Comparison of ENCODE assay signal across 21 cellular contexts in genomic region chr5:137731201-137731600, GRCh38. TPM values are rescaled to one million over a fixed set of nuclear protein-coding genes. Genes with fewer than 3 reads are reported as not detected.
DNase-seq lines count a peak whose midpoint lies in the region; ATAC-seq, FAIRE-seq and TF ChIP-seq lines count a peak whose summit lies in the region.
"Had no signal": no experiment of that assay in that cellular context is flagged by ENCODE, and none has a peak within 500 bp of the region (broad histone marks: within the 10 kb centered on the region; RNA-seq: fewer than 3 reads in every experiment).

No MANE protein-coding gene starts in this region.

- H3K9me3 ChIP-seq in astrocyte (ENCODE audit: insufficient read depth, low read depth, low read length) = no peaks in the 10 kb centered on the region
- no peaks in the 10 kb centered on the region for H3K9me3 ChIP-seq in mesenchymal stem cell (ENCODE audit: control insufficient read depth, low read length)
- H3K9me3 ChIP-seq: BLaER1 had no signal

- no peak overlapping the region for H4K8ac ChIP-seq in mesenchymal stem cell (ENCODE audit: low read length)

- TF ChIP-seq CTCF in AG09309 (IDR thresholded peaks at IDR 0.05; ENCODE audit: control insufficient read depth, insufficient read depth, low read depth, low read length, missing control alignments) (no peak), astrocyte (IDR thresholded peaks at IDR 0.05; ENCODE audit: insufficient read depth, low read depth, low read length) (no peak)

- no peaks in the 10 kb centered on the region for H3K27me3 ChIP-seq in astrocyte (ENCODE audit: insufficient read depth, low read length)
- H3K27me3 ChIP-seq in mesenchymal stem cell (ENCODE audit: control insufficient read depth in 1 of 2, insufficient read depth in 1 of 2, low read length in 2 of 2) = no peaks in the 10 kb centered on the region
- H3K27me3 ChIP-seq: BLaER1 had no signal

- no peak overlapping the region for H2AK5ac ChIP-seq in mesenchymal stem cell (ENCODE audit: low read length, severe bottlenecking)

- peaks cover 20% of the 10 kb centered on the region for H3K4me1 Mint-ChIP-seq in astrocyte (ENCODE audit: low read depth, unreplicated experiment)
- H3K4me1 Mint-ChIP-seq in stimulated activated memory B cell treated with anti-CD40 and anti-IgM and Interleukin-4, amounts not matched to agents 10 μg/mL and 1 μg/mL and 100 μg/mL, for 72 hours = no peaks in the 10 kb centered on the region

- DNase-seq in AG09309 (ENCODE audit: low read depth) (peak; percentile 64), ELR (ENCODE audit: low read depth) (peak; percentile 17), astrocyte (ENCODE audit: low read depth) (no peak), mesenchymal stem cell (no peak), substantia nigra (lab: John Stamatoyannopoulos, UW) (no peak)
- no peak for DNase-seq in activated CD8-positive, alpha-beta memory T cell treated with anti-CD3 and anti-CD28 coated beads, Interleukin-2, amount 50 U/mL, for 4 hours
- DNase-seq: ACHN; CD8-positive, alpha-beta T cell; DMS79 treated with DMSO at 0.1 percent for 48 hours; GDM1; KBM-7; NCI-H1092 treated with DMSO at 0.1 percent for 48 hours; NCI-H1694; NCI-H524 had no signal

- no peak for FAIRE-seq in astrocyte (lab: Jason Lieb, UNC)
- FAIRE-seq: GM12891, GM18507 had no signal

- no peak overlapping the region for H4K91ac ChIP-seq in mesenchymal stem cell (ENCODE audit: low read length)

- no peaks in the 10 kb centered on the region for H3K79me2 ChIP-seq in astrocyte (ENCODE audit: insufficient read depth, low read length)

- H2BK120ac ChIP-seq in mesenchymal stem cell (ENCODE audit: low read depth, low read length) = no peak overlapping the region

- H2AFZ ChIP-seq in astrocyte (ENCODE audit: low read depth, low read length) (no peak overlapping the region), mesenchymal stem cell (ENCODE audit: low read depth, low read length) (no peak overlapping the region)
- H2AFZ ChIP-seq: GM23338 had no signal

- WGBS in mesenchymal stem cell = 93% methylated on average over 3 of the region's 3 CpGs

- no peaks in the 10 kb centered on the region for H3K36me3 Mint-ChIP-seq in astrocyte (ENCODE audit: low read depth, unreplicated experiment)
- H3K36me3 Mint-ChIP-seq in stimulated activated memory B cell treated with anti-CD40 and anti-IgM and Interleukin-4, amounts not matched to agents 10 μg/mL and 1 μg/mL and 100 μg/mL, for 72 hours = no peaks in the 10 kb centered on the region

- H3K9ac ChIP-seq in astrocyte (ENCODE audit: low read length) (no peak overlapping the region), mesenchymal stem cell (ENCODE audit: low read length) (peak overlapping the region; percentile 13)
- H3K9ac ChIP-seq: BLaER1 had no signal

- H3K14ac ChIP-seq in mesenchymal stem cell (ENCODE audit: low read length in 2 of 2) = no peak overlapping the region

- H3K79me1 ChIP-seq in mesenchymal stem cell (replicated peaks; ENCODE audit: low read length, poor library complexity, severe bottlenecking) = peaks cover 6% of the 10 kb centered on the region

- H4K20me1 ChIP-seq in astrocyte (ENCODE audit: insufficient read depth, low read length) = no peaks in the 10 kb centered on the region
- H4K20me1 ChIP-seq: BLaER1 had no signal

- H3K27ac Mint-ChIP-seq in astrocyte (ENCODE audit: unreplicated experiment) = peak overlapping the region; percentile 54
- H3K27ac Mint-ChIP-seq in stimulated activated memory B cell treated with anti-CD40 and anti-IgM and Interleukin-4, amounts not matched to agents 10 μg/mL and 1 μg/mL and 100 μg/mL, for 72 hours = no peak overlapping the region
- H3K27ac Mint-ChIP-seq: CD8-positive, alpha-beta T cell; GM23338 had no signal

- H3K4me3 ChIP-seq in AG09309 (ENCODE audit: control insufficient read depth, low read depth, low read length) = no peak overlapping the region
- no peak overlapping the region for H3K4me3 ChIP-seq in astrocyte (ENCODE audit: insufficient read depth, low read depth, low read length)
- H3K4me3 ChIP-seq in mesenchymal stem cell (ENCODE audit: insufficient read depth in 1 of 2, low read depth in 1 of 2, low read length in 2 of 2) = no peak overlapping the region
- H3K4me3 ChIP-seq: BLaER1, GM23338, SK-N-MC had no signal

- H3K4me1 ChIP-seq in astrocyte (ENCODE audit: insufficient read depth, low read length) (peaks cover 28% of the 10 kb centered on the region), mesenchymal stem cell (ENCODE audit: control insufficient read depth, insufficient read depth, low read depth, low read length) (peaks cover 6% of the 10 kb centered on the region)

- H3K27me3 Mint-ChIP-seq in astrocyte (ENCODE audit: low read depth, unreplicated experiment) = no peaks in the 10 kb centered on the region
- H3K27me3 Mint-ChIP-seq in stimulated activated memory B cell treated with anti-CD40 and anti-IgM and Interleukin-4, amounts not matched to agents 10 μg/mL and 1 μg/mL and 100 μg/mL, for 72 hours = no peaks in the 10 kb centered on the region

- H3K4me2 ChIP-seq in astrocyte (ENCODE audit: low read length) = no peak overlapping the region
- no peak overlapping the region for H3K4me2 ChIP-seq in mesenchymal stem cell (ENCODE audit: low read length, poor library complexity, severe bottlenecking)
- H3K4me2 ChIP-seq: BLaER1, GM23338 had no signal

- no peak overlapping the region for H2BK5ac ChIP-seq in mesenchymal stem cell (ENCODE audit: low read depth, low read length, poor library complexity, severe bottlenecking)

- no peak for ATAC-seq in stimulated activated memory B cell treated with anti-CD40 and anti-IgM and Interleukin-4, amounts not matched to agents 10 μg/mL and 1 μg/mL and 100 μg/mL, for 72 hours
- ATAC-seq: CD8-positive, alpha-beta T cell; GM23338; Panc1 had no signal

- H3K36me3 ChIP-seq in astrocyte (ENCODE audit: insufficient read depth, low read length) (no peaks in the 10 kb centered on the region), mesenchymal stem cell (ENCODE audit: control insufficient read depth in 1 of 2, insufficient read depth in 2 of 2, low read depth in 1 of 2, low read length in 2 of 2) (no peaks in the 10 kb centered on the region)
- H3K36me3 ChIP-seq: BLaER1 had no signal

- no peak overlapping the region for H2BK15ac ChIP-seq in mesenchymal stem cell (ENCODE audit: low read depth, poor library complexity, severe bottlenecking)

- H3K4me3 Mint-ChIP-seq in astrocyte (ENCODE audit: unreplicated experiment) = no peak overlapping the region
- no peak overlapping the region for H3K4me3 Mint-ChIP-seq in stimulated activated memory B cell treated with anti-CD40 and anti-IgM and Interleukin-4, amounts not matched to agents 10 μg/mL and 1 μg/mL and 100 μg/mL, for 72 hours
- H3K4me3 Mint-ChIP-seq: CD8-positive, alpha-beta T cell; GM23338 had no signal

- H3K9me3 Mint-ChIP-seq in astrocyte (ENCODE audit: unreplicated experiment) = no peaks in the 10 kb centered on the region
- H3K9me3 Mint-ChIP-seq in stimulated activated memory B cell treated with anti-CD40 and anti-IgM and Interleukin-4, amounts not matched to agents 10 μg/mL and 1 μg/mL and 100 μg/mL, for 72 hours = no peaks in the 10 kb centered on the region
- H3K9me3 Mint-ChIP-seq: CD8-positive, alpha-beta T cell; GM23338 had no signal

- H3K18ac ChIP-seq in mesenchymal stem cell (ENCODE audit: low read depth in 1 of 2, low read length in 2 of 2) = no peak overlapping the region

- H3K27ac ChIP-seq in astrocyte (ENCODE audit: low read depth, low read length) (no peak overlapping the region), mesenchymal stem cell (ENCODE audit: low read length, poor library complexity, severe bottlenecking) (no peak overlapping the region), substantia nigra (ENCODE audit: low read depth, low read length, poor library complexity, severe bottlenecking) (no peak overlapping the region)
- H3K27ac ChIP-seq: BLaER1, SK-N-MC had no signal

- H3K4ac ChIP-seq in mesenchymal stem cell (ENCODE audit: low read depth in 1 of 2, low read length in 2 of 2) = no peak overlapping the region

- no peak overlapping the region for H3K23ac ChIP-seq in mesenchymal stem cell (ENCODE audit: low read length in 2 of 2)

- no peak overlapping the region for H2BK12ac ChIP-seq in mesenchymal stem cell (ENCODE audit: low read length in 2 of 2)

RNA-seq across cellular contexts. Expression of gene KLHL3, which starts 4.7 kb away (rescaled TPM):
- 8.9 and 11.8 TPM in 2 replicates for total RNA-seq in astrocyte
- polyA plus RNA-seq in mesenchymal stem cell (2013, experiment 1 of 2) = 0.21 TPM
- 0.21 TPM for polyA plus RNA-seq in mesenchymal stem cell (2013, experiment 2 of 2)

RNA-seq across cellular contexts. Expression of gene HNRNPA0, which starts 23.0 kb away (rescaled TPM):
- 29.5 and 30.2 TPM in 2 replicates for total RNA-seq in astrocyte
- polyA plus RNA-seq in mesenchymal stem cell (2013, experiment 1 of 2) = 22.9 TPM
- polyA plus RNA-seq in mesenchymal stem cell (2013, experiment 2 of 2) = 22.8 TPM

Comparison
In these comparisons a context has a peak if more than half of its experiments do, and no peak if none do; other contexts are left out.
1. DNase-seq: peak in AG09309 (single experiment) and ELR (single experiment); none in astrocyte (single experiment), mesenchymal stem cell (single experiment), substantia nigra (0 of 49) and activated CD8-positive, alpha-beta memory T cell treated with anti-CD3 and anti-CD28 coated beads, Interleukin-2, amount 50 U/mL, for 4 hours (single experiment).